21 cellular contexts compared by ENCODE assay signal in the genomic region with DNA sequence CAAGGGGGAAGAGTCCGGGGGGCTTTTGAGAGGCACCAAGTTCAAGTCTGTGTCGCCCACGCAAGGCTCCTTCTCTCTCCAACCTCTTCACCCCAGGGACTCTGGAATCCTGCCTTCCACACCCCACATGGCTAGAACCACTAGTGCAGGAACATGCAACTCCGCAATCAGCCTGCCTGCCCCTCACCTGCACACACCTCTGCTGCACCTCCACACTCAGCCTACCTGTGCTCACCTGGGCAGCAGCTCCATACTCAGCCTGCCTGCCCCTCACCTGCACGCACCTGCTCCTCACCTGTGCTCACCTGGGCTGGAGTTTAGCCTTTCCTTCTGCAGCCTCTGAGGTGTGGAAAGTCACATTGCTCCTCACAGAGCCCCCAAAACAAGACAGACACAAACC.
A peak's percentile ranks its signal among the peaks of the same experiment; 100 is the strongest.
DNase-seq lines count a peak whose midpoint lies in the region; ATAC-seq, FAIRE-seq and TF ChIP-seq lines count a peak whose summit lies in the region.
"Had no signal": no experiment of that assay in that cellular context is flagged by ENCODE, and none has a peak within 500 bp of the region (broad histone marks: within the 10 kb centered on the region; RNA-seq: fewer than 3 reads in every experiment).

No MANE protein-coding gene starts in this region.

- no peak overlapping the region for H3K27ac ChIP-seq in H9 (ENCODE audit: insufficient read length, low read depth, low read length)
- no peak overlapping the region for H3K27ac ChIP-seq in H1 (ENCODE audit: low read depth, low read length)

- H4K20me1 ChIP-seq in H9 (ENCODE audit: control insufficient read depth, insufficient read depth, insufficient read length) (no peaks in the 10 kb centered on the region), H1 (replicated peaks in 1 of 2; ENCODE audit: control insufficient read depth in 1 of 2, insufficient read depth in 2 of 2, low read length in 2 of 2) (no peaks in the 10 kb centered on the region)

- peak overlapping the region in 1 of 3 experiments; percentile 54; a peak in 1 of 7 replicates for H3K27ac Mint-ChIP-seq in H9
- peak overlapping the region; percentile 18 for H3K27ac Mint-ChIP-seq in stimulated activated effector memory CD8-positive, alpha-beta T cell treated with anti-CD3 and anti-CD28 coated beads, Interleukin-12 subunit alpha, Interleukin-12 subunit beta, amount 100 ng/mL, for 72 hours
- no peak overlapping the region for H3K27ac Mint-ChIP-seq in activated CD8-positive, alpha-beta T cell treated with anti-CD3 and anti-CD28 coated beads, Interleukin-2, amount 10 ng/mL, durations not matched to agents 7 days and 5 days
- H3K27ac Mint-ChIP-seq: CD4-positive, CD25-positive, alpha-beta regulatory T cell; HFFc6; IgD-negative memory B cell had no signal

- peaks cover 6% of the 10 kb centered on the region; the same call in 1 of the 2 replicates for H3K27me3 Mint-ChIP-seq in H9 (ENCODE audit: low read depth)
- H3K27me3 Mint-ChIP-seq in activated CD8-positive, alpha-beta T cell treated with anti-CD3 and anti-CD28 coated beads, Interleukin-2, amount 10 ng/mL, durations not matched to agents 7 days and 5 days (ENCODE audit: low read depth) = no peaks in the 10 kb centered on the region
- H3K27me3 Mint-ChIP-seq: CD4-positive, CD25-positive, alpha-beta regulatory T cell; IgD-negative memory B cell had no signal

- H4K5ac ChIP-seq in H9 (ENCODE audit: insufficient read length, low read depth, low read length) (no peak overlapping the region), H1 (ENCODE audit: insufficient read length, low read depth, low read length) (no peak overlapping the region)

- H3K9ac ChIP-seq in H9 (ENCODE audit: extremely low read depth, insufficient read length, low read length) (no peak overlapping the region), H1 (replicated peaks in 1 of 4; ENCODE audit: extremely low read depth in 1 of 4, low read depth in 3 of 4, low read length in 3 of 4) (no peak overlapping the region)

- no peak overlapping the region for H4K8ac ChIP-seq in H9 (replicated peaks; ENCODE audit: insufficient read length, low read depth, low read length)
- peak overlapping the region; percentile 57; the same call in 1 of the 2 replicates for H4K8ac ChIP-seq in H1 (ENCODE audit: extremely low read depth, insufficient read depth, low read length)

- no peak overlapping the region for H3T11ph ChIP-seq in H9 (ENCODE audit: low read length)

- H3K18ac ChIP-seq in H9 (ENCODE audit: insufficient read length, low read depth, low read length) = no peak overlapping the region
- no peak overlapping the region for H3K18ac ChIP-seq in H1 (ENCODE audit: extremely low read depth, low read length)

- H3K4ac ChIP-seq in H9 (ENCODE audit: low read depth, low read length) (no peak overlapping the region), H1 (replicated peaks; ENCODE audit: insufficient read length, low read depth, low read length) (no peak overlapping the region)

- H2AK5ac ChIP-seq in H9 (ENCODE audit: insufficient read length, low read length) (no peak overlapping the region), H1 (ENCODE audit: low read depth, low read length) (no peak overlapping the region)

- H3K4me2 ChIP-seq in H9 (ENCODE audit: insufficient read depth, insufficient read length, low read length) = no peak overlapping the region
- H3K4me2 ChIP-seq in H1 (ENCODE audit: insufficient read depth in 1 of 2, low read depth in 2 of 2, low read length in 2 of 2) = no peak overlapping the region

- no peak overlapping the region for H3K4me3 ChIP-seq in H1 (ENCODE audit: extremely low read depth in 1 of 4, insufficient read depth in 2 of 4, low read depth in 3 of 4, low read length in 4 of 4)

- TF ChIP-seq POLR2A in H1 (IDR thresholded peaks at IDR 0.05; ENCODE audit: control extremely low read depth in 1 of 2, low read depth in 2 of 2, low read length in 2 of 2) = no peak

- TF ChIP-seq EP300 in H1 (IDR thresholded peaks at IDR 0.05; ENCODE audit: borderline replicate concordance in 1 of 2, low read depth in 2 of 2, low read length in 2 of 2) = no peak

- H3K79me2 ChIP-seq in H9 (ENCODE audit: insufficient read depth, low read length) (no peaks in the 10 kb centered on the region), H1 (ENCODE audit: control insufficient read depth in 1 of 2, insufficient read depth in 2 of 2, low read length in 2 of 2) (no peaks in the 10 kb centered on the region)

- CTCF ChIA-PET in H1 (lab: Charles Lee; ENCODE audit: partially characterized antibody) = no interaction called here
- CTCF ChIA-PET in activated CD8-positive, alpha-beta T cell treated with anti-CD3 and anti-CD28 coated beads, Interleukin-2, amount 10 ng/mL, durations not matched to agents 7 days and 5 days (lab: Charles Lee) = no interaction called here

- H2AFZ ChIP-seq in H9 (ENCODE audit: low read length) = no peak overlapping the region
- H2AFZ ChIP-seq in H1 (ENCODE audit: low read length) = no peak overlapping the region

- H3K4me1 ChIP-seq in H9 (ENCODE audit: insufficient read depth, low read length) = no peaks in the 10 kb centered on the region
- H3K4me1 ChIP-seq in H1 (replicated peaks in 1 of 4; ENCODE audit: control insufficient read depth in 3 of 4, insufficient read depth in 4 of 4, low read length in 3 of 4) = peaks cover 0 to 7% (median 3%) of the 10 kb centered on the region in 4 experiments; a peak in 3 of 7 replicates
- H3K4me1 ChIP-seq: BE2C, Caco-2 had no signal

- H2BK15ac ChIP-seq in H9 (ENCODE audit: low read depth, low read length) (no peak overlapping the region), H1 (ENCODE audit: low read length) (no peak overlapping the region)

- no peaks in the 10 kb centered on the region for H3K9me3 Mint-ChIP-seq in H9
- H3K9me3 Mint-ChIP-seq in stimulated activated effector memory CD8-positive, alpha-beta T cell treated with anti-CD3 and anti-CD28 coated beads, Interleukin-12 subunit alpha, Interleukin-12 subunit beta, amount 100 ng/mL, for 72 hours = no peaks in the 10 kb centered on the region
- H3K9me3 Mint-ChIP-seq in activated CD8-positive, alpha-beta T cell treated with anti-CD3 and anti-CD28 coated beads, Interleukin-2, amount 10 ng/mL, durations not matched to agents 7 days and 5 days (ENCODE audit: insufficient read depth) = no peaks in the 10 kb centered on the region
- H3K9me3 Mint-ChIP-seq: CD4-positive, CD25-positive, alpha-beta regulatory T cell; IgD-negative memory B cell had no signal

- H2BK5ac ChIP-seq in H9 (ENCODE audit: insufficient read length, low read length) (no peak overlapping the region), H1 (ENCODE audit: low read depth, low read length) (no peak overlapping the region)

- no peaks in the 10 kb centered on the region for H3K36me3 Mint-ChIP-seq in H9 (ENCODE audit: insufficient read depth in 1 of 3, low read depth in 3 of 3)
- H3K36me3 Mint-ChIP-seq in stimulated activated effector memory CD8-positive, alpha-beta T cell treated with anti-CD3 and anti-CD28 coated beads, Interleukin-12 subunit alpha, Interleukin-12 subunit beta, amount 100 ng/mL, for 72 hours = no peaks in the 10 kb centered on the region
- no peaks in the 10 kb centered on the region for H3K36me3 Mint-ChIP-seq in activated CD8-positive, alpha-beta T cell treated with anti-CD3 and anti-CD28 coated beads, Interleukin-2, amount 10 ng/mL, durations not matched to agents 7 days and 5 days (ENCODE audit: low read depth)
- H3K36me3 Mint-ChIP-seq: CD4-positive, CD25-positive, alpha-beta regulatory T cell; CD8-positive, alpha-beta memory T cell; IgD-negative memory B cell had no signal

- H3K79me1 ChIP-seq in H9 (ENCODE audit: insufficient read depth, low read depth, low read length, poor library complexity, severe bottlenecking) (no peaks in the 10 kb centered on the region), H1 (ENCODE audit: low read depth, low read length) (no peaks in the 10 kb centered on the region)

- H2BK12ac ChIP-seq in H9 (ENCODE audit: insufficient read length, low read depth, low read length) = no peak overlapping the region
- no peak overlapping the region for H2BK12ac ChIP-seq in H1 (ENCODE audit: low read depth, low read length)

- WGBS in H9 (ENCODE audit: extremely low coverage, insufficient read length, low lambda C conversion rate) = no CpG with 5 or more reads among the region's 5 CpGs
- WGBS in H1 (ENCODE audit: extremely low coverage in 1 of 2, insufficient coverage in 1 of 2, insufficient read length in 1 of 2, insufficient replicate concordance in 2 of 2, low coverage in 1 of 2, low lambda C conversion rate in 2 of 2, missing lambda C conversion rate in 1 of 2), 2 experiments = 87% methylated on average over 3 of the region's 5 CpGs; no CpG with 5 or more reads in 1 of the 2 experiments

- DNase-seq in COLO668 (lab: John Stamatoyannopoulos, UW; ENCODE audit: unreplicated experiment) = peak; percentile 5
- no peak for DNase-seq in H9
- no peak for DNase-seq in H1 (ENCODE audit: low read depth in 1 of 2, low spot score in 2 of 2)
- DNase-seq in stimulated activated effector memory CD8-positive, alpha-beta T cell treated with anti-CD3 and anti-CD28 coated beads, Interleukin-12 subunit alpha, Interleukin-12 subunit beta, amount 100 ng/mL, for 72 hours (ENCODE audit: low spot score in 2 of 2) = no peak
- DNase-seq in activated CD8-positive, alpha-beta T cell treated with anti-CD3 and anti-CD28 coated beads, Interleukin-2, amount 10 ng/mL, durations not matched to agents 7 days and 5 days = no peak
- DNase-seq in NCI-H146 treated with DMSO at 0.1 percent for 48 hours (lab: John Stamatoyannopoulos, UW; ENCODE audit: unreplicated experiment) = no peak
- DNase-seq: ACHN; BE2C; C1 segment of cervical spinal cord; Caco-2; CD4-positive, CD25-positive, alpha-beta regulatory T cell; CD8-positive, alpha-beta memory T cell; HCEC 1CT; HFFc6 had no signal

- TF ChIP-seq CTCF in H9 (conservative IDR thresholded peaks at IDR 0.05) = no peak
- TF ChIP-seq CTCF in H1 (IDR thresholded peaks at IDR 0.05; ENCODE audit: control extremely low read depth in 1 of 3, insufficient read depth in 1 of 3, low read depth in 1 of 3, low read length in 3 of 3) = no peak

- peak overlapping the region; percentile 63; the same call in 1 of the 2 replicates for H3K14ac ChIP-seq in H9 (ENCODE audit: insufficient read depth, low read length)
- no peak overlapping the region for H3K14ac ChIP-seq in H1 (ENCODE audit: insufficient read length)

- FAIRE-seq in H1 (lab: Jason Lieb, UNC) = no peak
- FAIRE-seq: A204.1, D721Med, G401.6, GM12891, GM19239, HepG2 had no signal

- H3K4me1 Mint-ChIP-seq in H9 = peaks cover 5 to 8% of the 10 kb centered on the region in 2 experiments
- peaks cover 19% of the 10 kb centered on the region for H3K4me1 Mint-ChIP-seq in stimulated activated effector memory CD8-positive, alpha-beta T cell treated with anti-CD3 and anti-CD28 coated beads, Interleukin-12 subunit alpha, Interleukin-12 subunit beta, amount 100 ng/mL, for 72 hours
- peaks cover 11% of the 10 kb centered on the region for H3K4me1 Mint-ChIP-seq in activated CD8-positive, alpha-beta T cell treated with anti-CD3 and anti-CD28 coated beads, Interleukin-2, amount 10 ng/mL, durations not matched to agents 7 days and 5 days (ENCODE audit: low read depth)
- H3K4me1 Mint-ChIP-seq: IgD-negative memory B cell had no signal

- H3K27me3 ChIP-seq in H9 (ENCODE audit: insufficient read depth, low read length) (no peaks in the 10 kb centered on the region), H1 (replicated peaks in 1 of 4; ENCODE audit: control insufficient read depth in 3 of 4, extremely low read depth in 1 of 4, insufficient read depth in 3 of 4, low read length in 3 of 4) (no peaks in the 10 kb centered on the region)

- TF ChIP-seq RAD21 in H1 (IDR thresholded peaks at IDR 0.05 in 1 of 2, conservative IDR thresholded peaks at IDR 0.05 in 1 of 2; ENCODE audit: low read depth in 2 of 2, low read length in 2 of 2) = no peak

- H3K4me3 Mint-ChIP-seq in H9 = no peak overlapping the region
- H3K4me3 Mint-ChIP-seq in stimulated activated effector memory CD8-positive, alpha-beta T cell treated with anti-CD3 and anti-CD28 coated beads, Interleukin-12 subunit alpha, Interleukin-12 subunit beta, amount 100 ng/mL, for 72 hours = no peak overlapping the region
- H3K4me3 Mint-ChIP-seq in activated CD8-positive, alpha-beta T cell treated with anti-CD3 and anti-CD28 coated beads, Interleukin-2, amount 10 ng/mL, durations not matched to agents 7 days and 5 days = no peak overlapping the region
- H3K4me3 Mint-ChIP-seq: CD4-positive, CD25-positive, alpha-beta regulatory T cell; CD8-positive, alpha-beta memory T cell; HFFc6 had no signal

- no peak for ATAC-seq in stimulated activated effector memory CD8-positive, alpha-beta T cell treated with anti-CD3 and anti-CD28 coated beads, Interleukin-12 subunit alpha, Interleukin-12 subunit beta, amount 100 ng/mL, for 72 hours
- ATAC-seq in activated CD8-positive, alpha-beta T cell treated with anti-CD3 and anti-CD28 coated beads, Interleukin-2, amount 10 ng/mL, durations not matched to agents 7 days and 5 days = no peak
- ATAC-seq: HepG2 had no signal

- H4K91ac ChIP-seq in H9 (ENCODE audit: insufficient read length, low read depth, low read length) (no peak overlapping the region), H1 (replicated peaks; ENCODE audit: insufficient read length, low read length) (no peak overlapping the region)

- H3K56ac ChIP-seq in H9 (ENCODE audit: insufficient read length, low read depth, low read length) (no peak overlapping the region), H1 (replicated peaks; ENCODE audit: insufficient read length, low read depth, low read length) (no peak overlapping the region)

- H2BK120ac ChIP-seq in H9 (ENCODE audit: low read depth, low read length, poor library complexity, severe bottlenecking) (no peak overlapping the region), H1 (replicated peaks; ENCODE audit: low read depth, low read length) (no peak overlapping the region)

- POLR2A ChIA-PET in H1 (lab: Charles Lee; ENCODE audit: partially characterized antibody) = no interaction called here
- POLR2A ChIA-PET in activated CD8-positive, alpha-beta T cell treated with anti-CD3 and anti-CD28 coated beads, Interleukin-2, amount 10 ng/mL, durations not matched to agents 7 days and 5 days (lab: Charles Lee) = no interaction called here

- H3K36me3 ChIP-seq in H1 (ENCODE audit: control insufficient read depth in 2 of 4, insufficient read depth in 4 of 4, low read length in 3 of 4) = no peaks in the 10 kb centered on the region
- H3K36me3 ChIP-seq: BE2C had no signal

- H3K23me2 ChIP-seq in H9 (ENCODE audit: insufficient read length, low read depth, low read length, poor library complexity, severe bottlenecking) = no peaks in the 10 kb centered on the region
- H3K23me2 ChIP-seq in H1 (ENCODE audit: low read depth, low read length) = no peaks in the 10 kb centered on the region

- H3K9me3 ChIP-seq in H9 (ENCODE audit: control insufficient read depth, low read depth, low read length) (no peaks in the 10 kb centered on the region), H1 (ENCODE audit: insufficient read depth in 2 of 2, low read depth in 1 of 2, low read length in 1 of 2) (no peaks in the 10 kb centered on the region)
- H3K9me3 ChIP-seq: BE2C, Caco-2 had no signal

- H3K23ac ChIP-seq in H9 (ENCODE audit: insufficient read length, low read depth, low read length) = no peak overlapping the region
- H3K23ac ChIP-seq in H1 (ENCODE audit: insufficient read length) = no peak overlapping the region

- H2BK20ac ChIP-seq in H9 (ENCODE audit: low read depth, low read length, poor library complexity, severe bottlenecking) (no peak overlapping the region), H1 (ENCODE audit: low read length) (no peak overlapping the region)
